ENCODE assay signal across 16 cellular contexts in genomic region chrX:774536-774935, GRCh38.
DNase-seq lines count a peak whose midpoint lies in the region; TF ChIP-seq lines count a peak whose summit lies in the region.
"Had no signal": no experiment of that assay in that cellular context is flagged by ENCODE, and none has a peak within 500 bp of the region (broad histone marks: within the 10 kb centered on the region; RNA-seq: fewer than 3 reads in every experiment).

No MANE protein-coding gene starts in this region.

- no peaks in the 10 kb centered on the region for H3K79me2 ChIP-seq in neural progenitor cell (ENCODE audit: low read depth)

- H3K27me3 Mint-ChIP-seq in neural progenitor cell (ENCODE audit: insufficient read depth, low read depth) = peaks cover 13% of the 10 kb centered on the region
- H3K27me3 Mint-ChIP-seq: CD4-positive, alpha-beta memory T cell had no signal

- H3K4me1 ChIP-seq in neural progenitor cell = peaks cover 6% of the 10 kb centered on the region

- H2AFZ ChIP-seq in neural progenitor cell (replicated peaks) = no peak overlapping the region
- H2AFZ ChIP-seq: GM23338 had no signal

- TF ChIP-seq CTCF in coronary artery (IDR thresholded peaks at IDR 0.05) (no peak), neural progenitor cell (IDR thresholded peaks at IDR 0.05) (no peak)

- DNase-seq in coronary artery (ENCODE audit: low spot score) = peak; percentile 24
- no peak for DNase-seq in neural progenitor cell (ENCODE audit: low spot score)
- DNase-seq in posterior vena cava (ENCODE audit: low spot score) = peak; percentile 43
- DNase-seq in NCI-H1092 treated with DMSO at 0.1 percent for 48 hours (lab: John Stamatoyannopoulos, UW) = no peak
- no peak for DNase-seq in substantia nigra (lab: John Stamatoyannopoulos, UW)
- DNase-seq in NAMALWA (ENCODE audit: low spot score) = no peak
- DNase-seq in NCI-H2171 (lab: John Stamatoyannopoulos, UW) = no peak
- DNase-seq: C1 segment of cervical spinal cord; Calu3; CD4-positive, alpha-beta memory T cell; COR-L47; DMS53; DMS79 treated with DMSO at 0.1 percent for 48 hours; GF-D8; H9 had no signal

- no peak overlapping the region for H3K9ac ChIP-seq in neural progenitor cell

- no peaks in the 10 kb centered on the region for H3K36me3 Mint-ChIP-seq in neural progenitor cell
- H3K36me3 Mint-ChIP-seq: CD4-positive, alpha-beta memory T cell had no signal

- H3F3A ChIP-seq in neural progenitor cell (ENCODE audit: low read depth) = no peaks in the 10 kb centered on the region

- no peaks in the 10 kb centered on the region for H3K27me3 ChIP-seq in neural progenitor cell

- no peak overlapping the region for H3K27ac Mint-ChIP-seq in neural progenitor cell
- H3K27ac Mint-ChIP-seq: CD4-positive, alpha-beta memory T cell; GM23338 had no signal

- intact Hi-C loops in posterior vena cava (cut with DNase I) = no loop called here

- H3K4me1 Mint-ChIP-seq in neural progenitor cell = peaks cover 15% of the 10 kb centered on the region
- H3K4me1 Mint-ChIP-seq: CD4-positive, alpha-beta memory T cell; GM23338 had no signal

- H3K4me3 Mint-ChIP-seq in neural progenitor cell = peak overlapping the region; percentile 50
- H3K4me3 Mint-ChIP-seq: CD4-positive, alpha-beta memory T cell; GM23338; H9 had no signal

- H3K4me2 ChIP-seq in neural progenitor cell = no peak overlapping the region
- H3K4me2 ChIP-seq: GM23338 had no signal

- H3K36me3 ChIP-seq in neural progenitor cell = no peaks in the 10 kb centered on the region

- H3K27ac ChIP-seq in coronary artery (no peak overlapping the region), neural progenitor cell (no peak overlapping the region), substantia nigra (ENCODE audit: low read depth, low read length, poor library complexity, severe bottlenecking) (no peak overlapping the region)

- H3K9me3 Mint-ChIP-seq in neural progenitor cell = no peaks in the 10 kb centered on the region
- H3K9me3 Mint-ChIP-seq: H9 had no signal

- H3K4me3 ChIP-seq in coronary artery = no peak overlapping the region
- H3K4me3 ChIP-seq in neural progenitor cell = no peak overlapping the region
- H3K4me3 ChIP-seq: GM23338 had no signal

- no peaks in the 10 kb centered on the region for H4K20me1 ChIP-seq in neural progenitor cell (ENCODE audit: low read depth)

- H3K9me3 ChIP-seq in neural progenitor cell (ENCODE audit: low read depth) = no peaks in the 10 kb centered on the region

Comparison
In these comparisons a context has a peak if more than half of its experiments do, and no peak if none do; other contexts are left out.
1. DNase-seq: peak in coronary artery (single experiment) and posterior vena cava (single experiment); none in neural progenitor cell (single experiment), NCI-H1092 treated with DMSO at 0.1 percent for 48 hours (single experiment), substantia nigra (0 of 49), NAMALWA (single experiment) and NCI-H2171 (single experiment).